In the genomic region with DNA sequence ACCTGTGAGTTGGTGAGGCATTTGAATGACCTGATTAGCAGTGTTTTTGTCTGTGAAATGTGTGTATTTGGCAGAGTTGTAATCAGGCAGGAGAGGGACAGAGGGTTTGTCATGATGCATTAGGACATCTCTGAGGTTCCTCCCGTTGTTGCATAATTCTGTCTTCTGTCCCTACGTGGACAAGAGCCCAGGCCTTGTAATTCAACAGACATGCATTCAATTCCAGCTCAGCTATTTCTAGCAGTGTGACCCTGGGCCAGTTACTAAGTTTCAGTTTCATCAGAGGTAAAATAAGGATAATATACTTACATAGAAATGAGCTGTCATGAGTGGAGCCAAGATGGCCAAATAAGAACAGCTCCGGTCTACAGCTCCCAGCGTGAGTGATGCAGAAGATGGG, we compare ENCODE assay signal across 17 cellular contexts.
DNase-seq lines count a peak whose midpoint lies in the region; ATAC-seq and TF ChIP-seq lines count a peak whose summit lies in the region.
"Had no signal": no experiment of that assay in that cellular context is flagged by ENCODE, and none has a peak within 500 bp of the region (broad histone marks: within the 10 kb centered on the region; RNA-seq: fewer than 3 reads in every experiment).

No MANE protein-coding gene starts in this region.

- peak; percentile 93 to 99 for ATAC-seq in left cardiac atrium
- no peak for ATAC-seq in GM21423 (IDR thresholded peaks at IDR 0.05; ENCODE audit: unreplicated experiment)
- ATAC-seq: activated naive CD8-positive, alpha-beta T cell treated with anti-CD3 and anti-CD28 coated beads, Interleukin-2, amount 50 U/mL, for 24 hours had no signal

- peaks cover 20% of the 10 kb centered on the region for H3K9me3 Mint-ChIP-seq in osteocyte (ENCODE audit: unreplicated experiment)

- no peaks in the 10 kb centered on the region for H3K4me1 Mint-ChIP-seq in osteocyte (ENCODE audit: unreplicated experiment)

- intact Hi-C loops in ascending aorta (cut with DNase I) = loop anchor here (5.0 kb wide), 1 partner anchor 235 kb away; no protein-coding TSS in a partner anchor
- intact Hi-C loops in left cardiac atrium (cut with DNase I) = no loop called here

- TF ChIP-seq CTCF in ascending aorta (IDR thresholded peaks at IDR 0.05) (no peak), osteocyte (IDR thresholded peaks at IDR 0.05) (no peak)

- no peaks in the 10 kb centered on the region for H3K9me3 ChIP-seq in ascending aorta

- no peak overlapping the region for H3K4me3 Mint-ChIP-seq in osteocyte (ENCODE audit: unreplicated experiment)
- H3K4me3 Mint-ChIP-seq: activated naive CD8-positive, alpha-beta T cell treated with anti-CD3 and anti-CD28 coated beads, Interleukin-2, amount 50 U/mL, for 24 hours had no signal

- H3K36me3 ChIP-seq in ascending aorta = no peaks in the 10 kb centered on the region
- H3K36me3 ChIP-seq: WERI-Rb-1 had no signal

- peaks cover 0 to 7% of the 10 kb centered on the region in 2 donors for H3K4me1 ChIP-seq in ascending aorta

- no peak overlapping the region for H3K27ac Mint-ChIP-seq in osteocyte (ENCODE audit: unreplicated experiment)
- H3K27ac Mint-ChIP-seq: activated naive CD8-positive, alpha-beta T cell treated with anti-CD3 and anti-CD28 coated beads, Interleukin-2, amount 50 U/mL, for 24 hours; progenitor cell of endocrine pancreas had no signal

- H3K27me3 ChIP-seq in ascending aorta = no peaks in the 10 kb centered on the region

- H3K4me3 ChIP-seq in ascending aorta (no peak overlapping the region), skeletal muscle cell (ENCODE audit: low read depth, low read length) (no peak overlapping the region)

- no peaks in the 10 kb centered on the region for H3K27me3 Mint-ChIP-seq in osteocyte (ENCODE audit: unreplicated experiment)
- H3K27me3 Mint-ChIP-seq: activated naive CD8-positive, alpha-beta T cell treated with anti-CD3 and anti-CD28 coated beads, Interleukin-2, amount 50 U/mL, for 24 hours; progenitor cell of endocrine pancreas had no signal

- peak; percentile 89 for DNase-seq in EH (ENCODE audit: low read depth)
- DNase-seq in ascending aorta (ENCODE audit: low spot score in 2 of 2) = peak; percentile 12 to 80
- peak; percentile 27 for DNase-seq in left cardiac atrium
- DNase-seq in skeletal muscle cell (ENCODE audit: low read depth) = peak; percentile 70
- no peak for DNase-seq in CD1c-positive myeloid dendritic cell (ENCODE audit: extremely low spot score)
- no peak for DNase-seq in NCI-H526 treated with DMSO at 0.1 percent for 48 hours (lab: John Stamatoyannopoulos, UW)
- DNase-seq in osteocyte (ENCODE audit: extremely low spot score, unreplicated experiment) = no peak
- DNase-seq: activated CD8-positive, alpha-beta memory T cell treated with anti-CD3 and anti-CD28 coated beads, Interleukin-2, amount 50 U/mL, for 4 hours; activated naive CD8-positive, alpha-beta T cell treated with anti-CD3 and anti-CD28 coated beads, Interleukin-2, amount 50 U/mL, for 24 hours; NCI-H1694 treated with DMSO at 0.1 percent for 48 hours; NCI-H748 treated with DMSO at 0.1 percent for 48 hours; SHP77 treated with DMSO at 0.1 percent for 48 hours; stimulated activated CD4-positive, alpha-beta T cell treated with anti-CD3 and anti-CD28 coated beads, Interleukin-4, amount 100 ng/mL, for 24 hours; stimulated activated naive CD4-positive, alpha-beta T cell treated with Interleukin-2 at 50 U/mL for 16 hours; WERI-Rb-1 had no signal

- H3K27ac ChIP-seq in ascending aorta = peak overlapping the region; percentile 28 to 50
- H3K27ac ChIP-seq: WERI-Rb-1 had no signal

- peaks cover 24% of the 10 kb centered on the region for H3K36me3 Mint-ChIP-seq in osteocyte (ENCODE audit: unreplicated experiment)

Comparison
In these comparisons a context has a peak if more than half of its experiments do, and no peak if none do; other contexts are left out.
1. DNase-seq: peak in EH (single experiment), ascending aorta (2 of 2), left cardiac atrium (single experiment) and skeletal muscle cell (single experiment); none in CD1c-positive myeloid dendritic cell (single experiment), NCI-H526 treated with DMSO at 0.1 percent for 48 hours (single experiment) and osteocyte (single experiment).